ENCODE assay signal across 22 cellular contexts in the genomic region with DNA sequence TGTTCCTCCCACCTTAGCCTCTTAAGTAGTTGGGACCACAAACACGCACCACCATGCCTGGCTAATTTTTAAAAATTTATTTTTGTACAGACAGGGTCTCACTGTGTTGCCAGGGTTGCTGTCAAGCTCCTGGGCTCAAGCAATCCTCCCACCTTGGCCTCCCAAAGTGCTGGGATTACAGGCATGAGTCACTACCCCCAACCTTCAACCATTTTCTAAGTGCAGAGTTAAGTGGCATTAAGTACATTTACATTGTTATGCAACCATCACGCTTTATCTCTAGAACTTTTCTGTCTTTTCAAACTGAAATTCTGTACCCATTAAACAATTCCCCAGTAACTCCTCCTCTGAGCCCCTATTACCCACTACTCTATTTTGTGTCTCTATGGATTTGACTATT. TPM values are rescaled to one million over a fixed set of nuclear protein-coding genes. Genes with fewer than 3 reads are reported as not detected.
"Had no signal": no experiment of that assay in that cellular context is flagged by ENCODE, and none has a peak within 500 bp of the region (broad histone marks: within the 10 kb centered on the region; RNA-seq: fewer than 3 reads in every experiment).

No MANE protein-coding gene starts in this region.

- H3K27ac ChIP-seq: colonic mucosa, dorsolateral prefrontal cortex, right lobe of liver, skin epidermis, tibial nerve had no signal

- DNase-seq: activated CD4-positive, alpha-beta T cell treated with anti-CD3 and anti-CD28 coated beads for 1 hour; activated naive CD4-positive, alpha-beta T cell treated with Interleukin-2 at 50 U/mL for 16 hours; activated naive CD8-positive, alpha-beta T cell treated with anti-CD3 and anti-CD28 coated beads for 36 hours; activated T-cell treated with anti-CD3 and anti-CD28 coated beads, Interleukin-2, amount 50 U/mL, for 24 hours; amniotic stem cell; colonic mucosa; dorsolateral prefrontal cortex; effector memory CD8-positive, alpha-beta T cell; hypothalamus; left cardiac atrium; mucosa of descending colon; posterior cingulate gyrus; right lobe of liver; stimulated activated CD4-positive, alpha-beta T cell treated with anti-CD3 and anti-CD28 coated beads, Interleukin-2, amount 100 ng/mL, for 24 hours; stimulated activated naive CD8-positive, alpha-beta T cell treated with anti-CD3 and anti-CD28 coated beads, Interleukin-15, amount 100 ng/mL, for 72 hours had no signal

- H3K36me3 Mint-ChIP-seq: activated naive CD8-positive, alpha-beta T cell treated with anti-CD3 and anti-CD28 coated beads for 36 hours; memory B cell; stimulated activated effector memory CD8-positive, alpha-beta T cell treated with anti-CD3 and anti-CD28 coated beads, Interleukin-12 subunit alpha, Interleukin-12 subunit beta, amount 100 ng/mL, for 72 hours had no signal

- H3K4me3 Mint-ChIP-seq: activated naive CD8-positive, alpha-beta T cell treated with anti-CD3 and anti-CD28 coated beads for 36 hours; activated T-cell treated with anti-CD3 and anti-CD28 coated beads, Interleukin-2, amount 50 U/mL, for 24 hours; effector memory CD8-positive, alpha-beta T cell; memory B cell; neural crest cell; stimulated activated effector memory CD8-positive, alpha-beta T cell treated with anti-CD3 and anti-CD28 coated beads, Interleukin-12 subunit alpha, Interleukin-12 subunit beta, amount 100 ng/mL, for 72 hours; stimulated activated naive CD8-positive, alpha-beta T cell treated with anti-CD3 and anti-CD28 coated beads, Interleukin-15, amount 100 ng/mL, for 72 hours had no signal

- H3K9me3 Mint-ChIP-seq: activated naive CD8-positive, alpha-beta T cell treated with anti-CD3 and anti-CD28 coated beads for 36 hours; activated T-cell treated with anti-CD3 and anti-CD28 coated beads, Interleukin-2, amount 50 U/mL, for 24 hours; effector memory CD8-positive, alpha-beta T cell; memory B cell; stimulated activated effector memory CD8-positive, alpha-beta T cell treated with anti-CD3 and anti-CD28 coated beads, Interleukin-12 subunit alpha, Interleukin-12 subunit beta, amount 100 ng/mL, for 72 hours; stimulated activated naive CD8-positive, alpha-beta T cell treated with anti-CD3 and anti-CD28 coated beads, Interleukin-15, amount 100 ng/mL, for 72 hours had no signal

- H3K9me3 ChIP-seq: colonic mucosa, mucosa of descending colon, right lobe of liver, tibial nerve had no signal

- ATAC-seq: effector memory CD8-positive, alpha-beta T cell; esophagus mucosa; left cardiac atrium; mucosa of descending colon; right lobe of liver; stimulated activated effector memory CD8-positive, alpha-beta T cell treated with anti-CD3 and anti-CD28 coated beads, Interleukin-12 subunit alpha, Interleukin-12 subunit beta, amount 100 ng/mL, for 72 hours; stimulated activated naive CD8-positive, alpha-beta T cell treated with anti-CD3 and anti-CD28 coated beads, Interleukin-15, amount 100 ng/mL, for 72 hours had no signal

- H3K4me3 ChIP-seq: colonic mucosa, dorsolateral prefrontal cortex, mucosa of descending colon, right lobe of liver, skin epidermis, tibial nerve had no signal

- H3K27me3 Mint-ChIP-seq: activated naive CD8-positive, alpha-beta T cell treated with anti-CD3 and anti-CD28 coated beads for 36 hours; activated T-cell treated with anti-CD3 and anti-CD28 coated beads, Interleukin-2, amount 50 U/mL, for 24 hours; stimulated activated naive CD8-positive, alpha-beta T cell treated with anti-CD3 and anti-CD28 coated beads, Interleukin-15, amount 100 ng/mL, for 72 hours had no signal

- H3K27me3 ChIP-seq: colonic mucosa, dorsolateral prefrontal cortex, right lobe of liver, tibial nerve had no signal

- H3K4me1 ChIP-seq: colonic mucosa, right lobe of liver had no signal

- H3K36me3 ChIP-seq: colonic mucosa, right lobe of liver, tibial nerve had no signal

- H3K4me1 Mint-ChIP-seq: activated naive CD8-positive, alpha-beta T cell treated with anti-CD3 and anti-CD28 coated beads for 36 hours; stimulated activated effector memory CD8-positive, alpha-beta T cell treated with anti-CD3 and anti-CD28 coated beads, Interleukin-12 subunit alpha, Interleukin-12 subunit beta, amount 100 ng/mL, for 72 hours; stimulated activated naive CD8-positive, alpha-beta T cell treated with anti-CD3 and anti-CD28 coated beads, Interleukin-15, amount 100 ng/mL, for 72 hours had no signal

- H3K27ac Mint-ChIP-seq: activated naive CD8-positive, alpha-beta T cell treated with anti-CD3 and anti-CD28 coated beads for 36 hours; activated T-cell treated with anti-CD3 and anti-CD28 coated beads, Interleukin-2, amount 50 U/mL, for 24 hours; effector memory CD8-positive, alpha-beta T cell; memory B cell; stimulated activated effector memory CD8-positive, alpha-beta T cell treated with anti-CD3 and anti-CD28 coated beads, Interleukin-12 subunit alpha, Interleukin-12 subunit beta, amount 100 ng/mL, for 72 hours; stimulated activated naive CD8-positive, alpha-beta T cell treated with anti-CD3 and anti-CD28 coated beads, Interleukin-15, amount 100 ng/mL, for 72 hours had no signal

RNA-seq across cellular contexts. Expression of a gene that starts 45.9 kb away (rescaled TPM):
- total RNA-seq: bronchial epithelial cell had no signal
